ENCODE assay signal across 8 cellular contexts in genomic region chr10:123149568-123150228, GRCh38. TPM values are rescaled to one million over a fixed set of nuclear protein-coding genes. Genes with fewer than 3 reads are reported as not detected.
DNase-seq lines count a peak whose midpoint lies in the region; ATAC-seq, FAIRE-seq and TF ChIP-seq lines count a peak whose summit lies in the region.

No MANE protein-coding gene starts in this region.

- H3K4me2 ChIP-seq in endothelial cell of umbilical vein (ENCODE audit: insufficient read depth, low read length), result peak overlapping the region; percentile 32
- H3K4me2 ChIP-seq in neuronal stem cell (ENCODE audit: insufficient read depth, low read length, poor library complexity, severe bottlenecking), result peak overlapping the region; percentile 97

- no peaks in the 10 kb centered on the region for H3K9me3 ChIP-seq in CD8-positive, alpha-beta T cell (ENCODE audit: low read length)
- H3K9me3 ChIP-seq in RWPE2 (ENCODE audit: severe bottlenecking) (no peaks in the 10 kb centered on the region), endothelial cell of umbilical vein (replicated peaks; ENCODE audit: control insufficient read depth, insufficient read depth, low read length) (no peaks in the 10 kb centered on the region), neuronal stem cell (replicated peaks in 1 of 2; ENCODE audit: control insufficient read depth in 2 of 2, insufficient read depth in 1 of 2, low read depth in 1 of 2, low read length in 2 of 2) (peaks cover 0 to 2% of the 10 kb centered on the region in 2 donors)

- no peak overlapping the region for H3K27ac Mint-ChIP-seq in CD8-positive, alpha-beta T cell

- H2BK5ac ChIP-seq in neuronal stem cell (ENCODE audit: low read length), result no peak overlapping the region

- H3K4me3 Mint-ChIP-seq in CD8-positive, alpha-beta T cell, result peak overlapping the region; percentile 83

- POLR2A ChIA-PET in CD8-positive, alpha-beta T cell (lab: Charles Lee), result interaction anchor here (0.9 to 1.3 kb wide), 3 partner anchors 9 to 141 kb away, joined by 3 to 5 read pairs (median 4); partner anchors contain the start of genes ACADSB and IKZF5
- POLR2A ChIA-PET in endothelial cell of umbilical vein (lab: Charles Lee), result no interaction called here

- H4K8ac ChIP-seq in neuronal stem cell (ENCODE audit: low read depth, low read length), result no peak overlapping the region

- ATAC-seq in CD8-positive, alpha-beta T cell, result no peak
- ATAC-seq in RWPE2 (ENCODE audit: low read depth), result no peak
- no peak for ATAC-seq in GM21360 (IDR thresholded peaks at IDR 0.05; ENCODE audit: unreplicated experiment)
- ATAC-seq in HG03432 (IDR thresholded peaks at IDR 0.05; ENCODE audit: unreplicated experiment), result no peak

- peaks cover 5% of the 10 kb centered on the region for H3K36me3 Mint-ChIP-seq in CD8-positive, alpha-beta T cell

- TF ChIP-seq CTCF in CD8-positive, alpha-beta T cell (IDR thresholded peaks at IDR 0.05), result no peak
- no peak for TF ChIP-seq CTCF in RWPE2 (IDR thresholded peaks at IDR 0.05; ENCODE audit: poor library complexity, severe bottlenecking)
- no peak for TF ChIP-seq CTCF in endothelial cell of umbilical vein (IDR thresholded peaks at IDR 0.05; ENCODE audit: extremely low read depth in 1 of 2, insufficient read depth in 1 of 2, low read depth in 1 of 2, low read length in 2 of 2)

- no peaks in the 10 kb centered on the region for H3K36me3 ChIP-seq in CD8-positive, alpha-beta T cell (ENCODE audit: insufficient read depth, low read length)
- H3K36me3 ChIP-seq in RWPE2 (ENCODE audit: low read depth), result no peaks in the 10 kb centered on the region
- H3K36me3 ChIP-seq in endothelial cell of umbilical vein (ENCODE audit: control insufficient read depth in 2 of 2, extremely low read depth in 1 of 2, insufficient read depth in 2 of 2, low read length in 2 of 2), result no peaks in the 10 kb centered on the region
- no peaks in the 10 kb centered on the region for H3K36me3 ChIP-seq in neuronal stem cell (replicated peaks in 1 of 2; ENCODE audit: control insufficient read depth in 2 of 2, insufficient read depth in 2 of 2, low read length in 2 of 2)

- H3K23ac ChIP-seq in neuronal stem cell (ENCODE audit: low read depth, low read length, poor library complexity), result peak overlapping the region; percentile 44

- H3K18ac ChIP-seq in neuronal stem cell (ENCODE audit: low read length), result peak overlapping the region; percentile 94

- no peak overlapping the region for H3K27ac ChIP-seq in CD8-positive, alpha-beta T cell (ENCODE audit: low read depth, low read length)
- H3K27ac ChIP-seq in RWPE2 (ENCODE audit: poor library complexity, severe bottlenecking), result no peak overlapping the region
- H3K27ac ChIP-seq in endothelial cell of umbilical vein (ENCODE audit: insufficient read depth, low read depth, low read length), result no peak overlapping the region
- H3K27ac ChIP-seq in neuronal stem cell (replicated peaks; ENCODE audit: low read length), result no peak overlapping the region

- H2AFZ ChIP-seq in endothelial cell of umbilical vein (ENCODE audit: low read depth, low read length) (peak overlapping the region; percentile 77), neuronal stem cell (ENCODE audit: low read length) (peak overlapping the region; percentile 99)

- dilution Hi-C loops in endothelial cell of umbilical vein (cut with MboI; ENCODE audit: extremely low pct_ligation_motif_present, low sequenced_read_pairs), result no loop called here

- BruUV-seq in endothelial cell of umbilical vein (replicated peaks; lab: Mats Ljungman, UMichigan), result no TSS peak

- no peaks in the 10 kb centered on the region for H3K9me3 Mint-ChIP-seq in CD8-positive, alpha-beta T cell

- H3K79me1 ChIP-seq in neuronal stem cell (ENCODE audit: low read depth, low read length), result peaks cover 5% of the 10 kb centered on the region

- peaks cover 72% of the 10 kb centered on the region for H3K4me1 ChIP-seq in CD8-positive, alpha-beta T cell (ENCODE audit: insufficient read depth, low read length)
- H3K4me1 ChIP-seq in RWPE2 (ENCODE audit: insufficient read depth, poor library complexity, severe bottlenecking), result no peaks in the 10 kb centered on the region
- H3K4me1 ChIP-seq in endothelial cell of umbilical vein (ENCODE audit: control insufficient read depth, extremely low read depth, insufficient read depth, low read length), result peaks cover 8% of the 10 kb centered on the region
- H3K4me1 ChIP-seq in neuronal stem cell (ENCODE audit: control insufficient read depth in 2 of 2, insufficient read depth in 1 of 2, low read depth in 1 of 2, low read length in 2 of 2), result peaks cover 11 to 14% of the 10 kb centered on the region in 2 donors

- H3K4ac ChIP-seq in neuronal stem cell (ENCODE audit: low read length), result no peak overlapping the region

- no peak overlapping the region for H3K14ac ChIP-seq in neuronal stem cell (ENCODE audit: low read length)

- H2BK120ac ChIP-seq in neuronal stem cell (ENCODE audit: low read depth, low read length), result no peak overlapping the region

- no peak for FAIRE-seq in endothelial cell of umbilical vein (lab: Jason Lieb, UNC)

- intact Hi-C loops in CD8-positive, alpha-beta T cell (cut with DNase I, micrococcal nuclease), result loop anchor here (5.0 to 10.0 kb wide), 7 partner anchors 772 to 1765 kb away; partner anchors contain the start of genes ABRAXAS2 (in 1 of the 2), ATE1 (in 1 of the 2), OAT (in 1 of the 2) and PLEKHA1 (in 1 of the 2)
- intact Hi-C loops in endothelial cell of umbilical vein (cut with micrococcal nuclease), result loop anchor here (5.0 to 10.0 kb wide), 2 partner anchors 297 to 1005 kb away; no protein-coding TSS in a partner anchor

- no peaks in the 10 kb centered on the region for H3K9me1 ChIP-seq in endothelial cell of umbilical vein (replicated peaks; ENCODE audit: control insufficient read depth, extremely low read depth, insufficient read depth, low read length)

- no CpG with 5 or more reads among the region's 76 CpGs for WGBS in neuronal stem cell (ENCODE audit: extremely low coverage in 2 of 2, insufficient read length in 2 of 2, insufficient replicate concordance in 1 of 2), 2 donors

- CTCF ChIA-PET in CD8-positive, alpha-beta T cell (lab: Charles Lee), result interaction anchor here (2.0 to 2.4 kb wide), 2 partner anchors 10 to 16 kb away, joined by 9 to 14 read pairs; no protein-coding TSS in a partner anchor
- CTCF ChIA-PET in endothelial cell of umbilical vein (lab: Charles Lee), result interaction anchor here (0.6 to 3.1 kb wide), 3 partner anchors 9 to 927 kb away, joined by 3 to 20 read pairs (median 12); no protein-coding TSS in a partner anchor

- H3K9ac ChIP-seq in endothelial cell of umbilical vein (replicated peaks; ENCODE audit: extremely low read depth, insufficient read depth, low read length), result no peak overlapping the region
- no peak overlapping the region for H3K9ac ChIP-seq in neuronal stem cell (ENCODE audit: low read depth, low read length, poor library complexity)

- peak overlapping the region; percentile 50 for H2BK15ac ChIP-seq in neuronal stem cell (ENCODE audit: low read length)

- no peak overlapping the region for H2BK12ac ChIP-seq in neuronal stem cell (ENCODE audit: low read length)

- peaks cover 40% of the 10 kb centered on the region for H3K27me3 Mint-ChIP-seq in CD8-positive, alpha-beta T cell (ENCODE audit: low read depth)

- in situ Hi-C loops in G401 (cut with HindIII; ENCODE audit: low sequenced_read_pairs), result no loop called here

- H3K27me3 ChIP-seq in CD8-positive, alpha-beta T cell (ENCODE audit: insufficient read depth, low read length), result peaks cover 42% of the 10 kb centered on the region
- peaks cover 80% of the 10 kb centered on the region for H3K27me3 ChIP-seq in RWPE2 (ENCODE audit: insufficient read depth, poor library complexity, severe bottlenecking)
- H3K27me3 ChIP-seq in endothelial cell of umbilical vein (ENCODE audit: control insufficient read depth in 2 of 2, insufficient read depth in 2 of 2, low read length in 2 of 2), result peaks cover 75 to 86% of the 10 kb centered on the region in 2 experiments
- peaks cover 58 to 89% (median 80%) of the 10 kb centered on the region in 3 experiments for H3K27me3 ChIP-seq in neuronal stem cell (ENCODE audit: control insufficient read depth in 3 of 3, insufficient read depth in 3 of 3, low read depth in 1 of 3, low read length in 3 of 3)

- H3K79me2 ChIP-seq in endothelial cell of umbilical vein (ENCODE audit: control insufficient read depth, insufficient read depth, low read length), result peaks cover 5% of the 10 kb centered on the region

- no peak overlapping the region for H4K91ac ChIP-seq in neuronal stem cell (ENCODE audit: low read depth, low read length, poor library complexity)

- peak overlapping the region; percentile 55 for H3K4me3 ChIP-seq in CD8-positive, alpha-beta T cell (ENCODE audit: low read depth, low read length)
- peak overlapping the region; percentile 16 for H3K4me3 ChIP-seq in RWPE2 (ENCODE audit: severe bottlenecking)
- peak overlapping the region in 2 of 3 experiments; percentile 15 to 20 for H3K4me3 ChIP-seq in endothelial cell of umbilical vein (replicated peaks in 1 of 3; ENCODE audit: insufficient read depth in 1 of 3, low read depth in 1 of 3, low read length in 3 of 3)
- H3K4me3 ChIP-seq in neuronal stem cell (ENCODE audit: low read length in 2 of 2), result peak overlapping the region; percentile 45 to 74

- H4K20me1 ChIP-seq in endothelial cell of umbilical vein (replicated peaks; ENCODE audit: control insufficient read depth, extremely low read depth, insufficient read depth, low read length), result no peaks in the 10 kb centered on the region

- peak overlapping the region; percentile 50 for H2AK5ac ChIP-seq in neuronal stem cell (ENCODE audit: low read depth, low read length)

- peaks cover 59% of the 10 kb centered on the region for H3K4me1 Mint-ChIP-seq in CD8-positive, alpha-beta T cell (ENCODE audit: low read depth)

- DNase-seq in CD8-positive, alpha-beta T cell, result peak in 2 of 7 experiments; percentile 49 to 57
- DNase-seq in RWPE2 (ENCODE audit: low spot score) (no peak), endothelial cell of umbilical vein (ENCODE audit: low read depth, low spot score) (peak; percentile 35), neuronal stem cell (ENCODE audit: low spot score) (peak; percentile 43), G401 (ENCODE audit: low spot score) (no peak), NCI-H2171 (lab: John Stamatoyannopoulos, UW) (no peak)

- no peak for TF ChIP-seq POLR2A in endothelial cell of umbilical vein (IDR thresholded peaks at IDR 0.05; ENCODE audit: low read depth, low read length)

RNA-seq across cellular contexts. Expression of gene HMX2, which starts 1.8 kb away (rescaled TPM):
- total RNA-seq in CD8-positive, alpha-beta T cell, result not detected
- not detected in 2 replicates for total RNA-seq in endothelial cell of umbilical vein
- polyA plus RNA-seq in endothelial cell of umbilical vein, result not detected in 2 replicates
- polyA plus RNA-seq in endothelial cell of umbilical vein (2011; cell fraction: cytosol; rRNA removed), result not detected in 2 replicates
- not detected in 2 replicates for polyA plus RNA-seq in endothelial cell of umbilical vein (2011; cell fraction: nucleus; rRNA removed)
- not detected in 2 replicates for polyA plus RNA-seq in endothelial cell of umbilical vein (2012)
- not detected in 2 replicates for polyA minus RNA-seq in endothelial cell of umbilical vein
- polyA minus RNA-seq in endothelial cell of umbilical vein (2011; cell fraction: cytosol; rRNA and poly(A)+ RNA removed), result not detected
- polyA minus RNA-seq in endothelial cell of umbilical vein (2011; cell fraction: nucleus; rRNA and poly(A)+ RNA removed), result not detected in 2 replicates
- polyA plus RNA-seq in neuronal stem cell (2013, experiment 1 of 2), result not detected
- not detected for polyA plus RNA-seq in neuronal stem cell (2013, experiment 2 of 2)
- not detected in 2 replicates for total RNA-seq in G401 (2014; rRNA removed; shearing (Covaris generic))

RNA-seq across cellular contexts. Expression of gene BUB3, which starts 4.5 kb away (rescaled TPM):
- 100 to 1,000 TPM; 166 to 167 TPM for total RNA-seq in CD8-positive, alpha-beta T cell
- 178 and 193 TPM in 2 replicates for total RNA-seq in endothelial cell of umbilical vein
- polyA plus RNA-seq in endothelial cell of umbilical vein, result 128 and 156 TPM in 2 replicates
- polyA plus RNA-seq in endothelial cell of umbilical vein (2011; cell fraction: cytosol; rRNA removed), result 168 and 174 TPM in 2 replicates
- polyA plus RNA-seq in endothelial cell of umbilical vein (2011; cell fraction: nucleus; rRNA removed), result 230 and 247 TPM in 2 replicates
- polyA plus RNA-seq in endothelial cell of umbilical vein (2012), result 143 and 224 TPM in 2 replicates
- polyA minus RNA-seq in endothelial cell of umbilical vein, result 238 and 313 TPM in 2 replicates
- 207 TPM for polyA minus RNA-seq in endothelial cell of umbilical vein (2011; cell fraction: cytosol; rRNA and poly(A)+ RNA removed)
- polyA minus RNA-seq in endothelial cell of umbilical vein (2011; cell fraction: nucleus; rRNA and poly(A)+ RNA removed), result 170 and 216 TPM in 2 replicates
- polyA plus RNA-seq in neuronal stem cell (2013, experiment 1 of 2), result 104 TPM
- polyA plus RNA-seq in neuronal stem cell (2013, experiment 2 of 2), result 108 TPM
- total RNA-seq in G401 (2014; rRNA removed; shearing (Covaris generic)), result 101 and 157 TPM in 2 replicates

RNA-seq across cellular contexts. Expression of gene HMX3, which starts 13.9 kb away (rescaled TPM):
- total RNA-seq in CD8-positive, alpha-beta T cell, result under 1 TPM; 0.35 to 0.47 TPM
- total RNA-seq in endothelial cell of umbilical vein, result not detected in 2 replicates
- polyA plus RNA-seq in endothelial cell of umbilical vein, result not detected in 2 replicates
- not detected in 2 replicates for polyA plus RNA-seq in endothelial cell of umbilical vein (2011; cell fraction: cytosol; rRNA removed)
- not detected in 2 replicates for polyA plus RNA-seq in endothelial cell of umbilical vein (2011; cell fraction: nucleus; rRNA removed)
- not detected in 2 replicates for polyA plus RNA-seq in endothelial cell of umbilical vein (2012)
- 0.17 TPM in 1 of 2 replicates, not detected in the other for polyA minus RNA-seq in endothelial cell of umbilical vein
- not detected for polyA minus RNA-seq in endothelial cell of umbilical vein (2011; cell fraction: cytosol; rRNA and poly(A)+ RNA removed)
- not detected in 2 replicates for polyA minus RNA-seq in endothelial cell of umbilical vein (2011; cell fraction: nucleus; rRNA and poly(A)+ RNA removed)
- polyA plus RNA-seq in neuronal stem cell (2013, experiment 1 of 2), result not detected
- not detected for polyA plus RNA-seq in neuronal stem cell (2013, experiment 2 of 2)
- not detected in 2 replicates for total RNA-seq in G401 (2014; rRNA removed; shearing (Covaris generic))

Comparison
In these comparisons a context has a peak if more than half of its experiments do, and no peak if none do; other contexts are left out.
1. DNase-seq: peak in endothelial cell of umbilical vein (single experiment) and neuronal stem cell (single experiment); none in RWPE2 (single experiment), G401 (single experiment) and NCI-H2171 (single experiment).
2. Peak in every context shown above with its lines, with median percentiles within 50 percentile points of each other: H3K4me3 ChIP-seq.